ENCODE assay signal across 2 cellular contexts in the genomic region with DNA sequence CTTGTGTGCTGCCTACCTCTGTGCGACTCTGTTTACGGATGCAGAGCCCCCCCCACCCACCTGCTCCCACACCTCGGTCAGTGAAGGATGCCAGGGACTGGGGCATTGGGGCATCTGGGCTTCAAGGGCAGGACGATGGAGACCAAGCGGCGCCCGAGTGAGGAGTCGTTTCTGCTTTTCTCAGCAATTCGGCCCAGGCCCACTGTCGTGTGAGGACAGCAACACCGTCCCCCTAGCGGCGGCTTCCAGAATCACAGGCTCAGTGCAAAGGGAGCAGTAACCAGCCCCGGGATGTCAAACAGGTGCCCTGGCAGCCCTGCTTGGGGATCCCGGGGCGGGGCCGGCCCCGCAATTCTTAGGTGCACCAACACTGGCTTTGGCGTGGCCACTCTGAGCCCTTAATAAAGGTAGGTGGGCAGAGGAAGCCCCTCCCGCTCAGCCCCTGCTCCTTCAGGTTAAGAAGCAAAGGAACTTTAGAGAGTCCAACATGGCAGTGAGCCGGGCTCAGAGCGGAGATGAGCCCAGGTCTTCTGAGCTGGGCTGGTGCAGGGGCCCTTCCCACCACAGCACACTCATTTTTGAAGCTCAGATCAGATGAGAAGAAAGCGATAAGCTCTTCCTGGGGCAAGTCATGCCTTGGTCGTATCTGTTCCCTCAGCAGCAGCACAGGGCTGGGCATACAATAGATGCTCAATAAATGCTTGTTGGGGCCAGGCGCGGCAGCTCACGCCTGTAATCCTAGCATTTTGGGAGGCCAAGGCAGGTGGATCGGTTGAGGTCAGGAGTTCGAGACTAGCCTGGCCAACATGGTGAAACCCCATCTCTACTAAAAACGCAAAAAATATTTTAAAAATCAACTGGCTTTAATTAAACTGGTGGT.
TF ChIP-seq lines count a peak whose summit lies in the region.

No MANE protein-coding gene starts in this region.

TF ChIP-seq in HCT116, 20 proteins besides CTCF, POLR2A, EP300 and RAD21:
- no peak for TF ChIP-seq YY1 (IDR thresholded peaks at IDR 0.05; ENCODE audit: extremely low read depth, insufficient replicate concordance, low read depth, low read length)
- TF ChIP-seq, protein P1, sequence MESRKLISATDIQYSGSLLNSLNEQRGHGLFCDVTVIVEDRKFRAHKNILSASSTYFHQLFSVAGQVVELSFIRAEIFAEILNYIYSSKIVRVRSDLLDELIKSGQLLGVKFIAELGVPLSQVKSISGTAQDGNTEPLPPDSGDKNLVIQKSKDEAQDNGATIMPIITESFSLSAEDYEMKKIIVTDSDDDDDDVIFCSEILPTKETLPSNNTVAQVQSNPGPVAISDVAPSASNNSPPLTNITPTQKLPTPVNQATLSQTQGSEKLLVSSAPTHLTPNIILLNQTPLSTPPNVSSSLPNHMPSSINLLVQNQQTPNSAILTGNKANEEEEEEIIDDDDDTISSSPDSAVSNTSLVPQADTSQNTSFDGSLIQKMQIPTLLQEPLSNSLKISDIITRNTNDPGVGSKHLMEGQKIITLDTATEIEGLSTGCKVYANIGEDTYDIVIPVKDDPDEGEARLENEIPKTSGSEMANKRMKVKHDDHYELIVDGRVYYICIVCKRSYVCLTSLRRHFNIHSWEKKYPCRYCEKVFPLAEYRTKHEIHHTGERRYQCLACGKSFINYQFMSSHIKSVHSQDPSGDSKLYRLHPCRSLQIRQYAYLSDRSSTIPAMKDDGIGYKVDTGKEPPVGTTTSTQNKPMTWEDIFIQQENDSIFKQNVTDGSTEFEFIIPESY (IDR thresholded peaks at IDR 0.05; ENCODE audit: extremely low read depth, insufficient replicate concordance, low read length) = no peak
- TF ChIP-seq, protein P2, sequence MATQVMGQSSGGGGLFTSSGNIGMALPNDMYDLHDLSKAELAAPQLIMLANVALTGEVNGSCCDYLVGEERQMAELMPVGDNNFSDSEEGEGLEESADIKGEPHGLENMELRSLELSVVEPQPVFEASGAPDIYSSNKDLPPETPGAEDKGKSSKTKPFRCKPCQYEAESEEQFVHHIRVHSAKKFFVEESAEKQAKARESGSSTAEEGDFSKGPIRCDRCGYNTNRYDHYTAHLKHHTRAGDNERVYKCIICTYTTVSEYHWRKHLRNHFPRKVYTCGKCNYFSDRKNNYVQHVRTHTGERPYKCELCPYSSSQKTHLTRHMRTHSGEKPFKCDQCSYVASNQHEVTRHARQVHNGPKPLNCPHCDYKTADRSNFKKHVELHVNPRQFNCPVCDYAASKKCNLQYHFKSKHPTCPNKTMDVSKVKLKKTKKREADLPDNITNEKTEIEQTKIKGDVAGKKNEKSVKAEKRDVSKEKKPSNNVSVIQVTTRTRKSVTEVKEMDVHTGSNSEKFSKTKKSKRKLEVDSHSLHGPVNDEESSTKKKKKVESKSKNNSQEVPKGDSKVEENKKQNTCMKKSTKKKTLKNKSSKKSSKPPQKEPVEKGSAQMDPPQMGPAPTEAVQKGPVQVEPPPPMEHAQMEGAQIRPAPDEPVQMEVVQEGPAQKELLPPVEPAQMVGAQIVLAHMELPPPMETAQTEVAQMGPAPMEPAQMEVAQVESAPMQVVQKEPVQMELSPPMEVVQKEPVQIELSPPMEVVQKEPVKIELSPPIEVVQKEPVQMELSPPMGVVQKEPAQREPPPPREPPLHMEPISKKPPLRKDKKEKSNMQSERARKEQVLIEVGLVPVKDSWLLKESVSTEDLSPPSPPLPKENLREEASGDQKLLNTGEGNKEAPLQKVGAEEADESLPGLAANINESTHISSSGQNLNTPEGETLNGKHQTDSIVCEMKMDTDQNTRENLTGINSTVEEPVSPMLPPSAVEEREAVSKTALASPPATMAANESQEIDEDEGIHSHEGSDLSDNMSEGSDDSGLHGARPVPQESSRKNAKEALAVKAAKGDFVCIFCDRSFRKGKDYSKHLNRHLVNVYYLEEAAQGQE (IDR thresholded peaks at IDR 0.05; ENCODE audit: low read depth) = no peak
- TF ChIP-seq, protein P3, sequence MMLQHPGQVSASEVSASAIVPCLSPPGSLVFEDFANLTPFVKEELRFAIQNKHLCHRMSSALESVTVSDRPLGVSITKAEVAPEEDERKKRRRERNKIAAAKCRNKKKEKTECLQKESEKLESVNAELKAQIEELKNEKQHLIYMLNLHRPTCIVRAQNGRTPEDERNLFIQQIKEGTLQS (IDR thresholded peaks at IDR 0.05) = no peak
- TF ChIP-seq ZNF274 (IDR thresholded peaks at IDR 0.05; ENCODE audit: low read depth, low read length) = no peak
- TF ChIP-seq ZFX (IDR thresholded peaks at IDR 0.05) = no peak
- no peak for TF ChIP-seq SRF (IDR thresholded peaks at IDR 0.05; ENCODE audit: low read depth)

TF ChIP-seq in HepG2, 621 proteins besides CTCF, POLR2A, EP300 and RAD21:
- TF ChIP-seq BRD4 (CRISPR knock-in tag; IDR thresholded peaks at IDR 0.05) (no peak), PITX1 (CRISPR knock-in tag; IDR thresholded peaks at IDR 0.05) (no peak), ZNF570 (CRISPR knock-in tag; IDR thresholded peaks at IDR 0.05; ENCODE audit: borderline replicate concordance) (no peak), XRCC5 (optimal IDR thresholded peaks at IDR 0.05; ENCODE audit: low read length) (peak; percentile 94), ATF7-NPFF (CRISPR knock-in tag; IDR thresholded peaks at IDR 0.05; ENCODE audit: low read depth) (0 out of 2 replicates have a peak, but pooled peaks have one; percentile 24), STAG1 (CRISPR knock-in tag; IDR thresholded peaks at IDR 0.05) (peak; percentile 63), ZKSCAN1 (IDR thresholded peaks at IDR 0.05; ENCODE audit: low read length) (0 out of 2 replicates have a peak, but pooled peaks have one; percentile 13), FOXM1 (CRISPR knock-in tag; IDR thresholded peaks at IDR 0.05) (no peak), HHEX (CRISPR knock-in tag; IDR thresholded peaks at IDR 0.05) (no peak), HNRNPLL (IDR thresholded peaks at IDR 0.05; ENCODE audit: low read depth, low read length, poor library complexity, severe bottlenecking) (peak; percentile 20), PCBP1 (IDR thresholded peaks at IDR 0.05; ENCODE audit: borderline replicate concordance, low read depth, low read length) (0 out of 2 replicates have a peak, but pooled peaks have one; percentile 58), ZNF101 (CRISPR knock-in tag; IDR thresholded peaks at IDR 0.05; ENCODE audit: borderline replicate concordance, low read depth) (no peak), HDAC2 (CRISPR knock-in tag; IDR thresholded peaks at IDR 0.05) (no peak), SP2 (CRISPR knock-in tag; IDR thresholded peaks at IDR 0.05) (no peak), SMC3 (IDR thresholded peaks at IDR 0.05; ENCODE audit: low read length) (peak; percentile 43; the same call in 1 of the 2 replicates), ZNF572 (CRISPR knock-in tag; IDR thresholded peaks at IDR 0.05) (no peak), ZNF543 (CRISPR knock-in tag; IDR thresholded peaks at IDR 0.05) (no peak), ZFX (CRISPR knock-in tag; IDR thresholded peaks at IDR 0.05; ENCODE audit: low read depth) (peak; percentile 54; the same call in 1 of the 2 replicates), ZNF724P (CRISPR knock-in tag; IDR thresholded peaks at IDR 0.05; ENCODE audit: borderline replicate concordance) (0 out of 2 replicates have a peak, but pooled peaks have one; percentile 28), FOSL2 (CRISPR knock-in tag; IDR thresholded peaks at IDR 0.05) (no peak), MAFK (conservative IDR thresholded peaks at IDR 0.05 in 1 of 2, IDR thresholded peaks at IDR 0.05 in 1 of 2; ENCODE audit: low read length in 2 of 2) (peak; percentile 60 to 79), MAFF (IDR thresholded peaks at IDR 0.05; ENCODE audit: low read depth, low read length) (peak; percentile 66)
- TF ChIP-seq, protein P4, sequence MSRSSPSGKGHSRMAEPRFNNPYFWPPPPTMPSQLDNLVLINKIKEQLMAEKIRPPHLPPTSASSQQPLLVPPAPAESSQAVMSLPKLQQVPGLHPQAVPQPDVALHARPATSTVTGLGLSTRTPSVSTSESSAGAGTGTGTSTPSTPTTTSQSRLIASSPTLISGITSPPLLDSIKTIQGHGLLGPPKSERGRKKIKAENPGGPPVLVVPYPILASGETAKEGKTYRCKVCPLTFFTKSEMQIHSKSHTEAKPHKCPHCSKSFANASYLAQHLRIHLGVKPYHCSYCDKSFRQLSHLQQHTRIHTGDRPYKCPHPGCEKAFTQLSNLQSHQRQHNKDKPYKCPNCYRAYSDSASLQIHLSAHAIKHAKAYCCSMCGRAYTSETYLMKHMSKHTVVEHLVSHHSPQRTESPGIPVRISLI (CRISPR knock-in tag; IDR thresholded peaks at IDR 0.05; ENCODE audit: borderline replicate concordance) = no peak
- TF ChIP-seq, protein P5, sequence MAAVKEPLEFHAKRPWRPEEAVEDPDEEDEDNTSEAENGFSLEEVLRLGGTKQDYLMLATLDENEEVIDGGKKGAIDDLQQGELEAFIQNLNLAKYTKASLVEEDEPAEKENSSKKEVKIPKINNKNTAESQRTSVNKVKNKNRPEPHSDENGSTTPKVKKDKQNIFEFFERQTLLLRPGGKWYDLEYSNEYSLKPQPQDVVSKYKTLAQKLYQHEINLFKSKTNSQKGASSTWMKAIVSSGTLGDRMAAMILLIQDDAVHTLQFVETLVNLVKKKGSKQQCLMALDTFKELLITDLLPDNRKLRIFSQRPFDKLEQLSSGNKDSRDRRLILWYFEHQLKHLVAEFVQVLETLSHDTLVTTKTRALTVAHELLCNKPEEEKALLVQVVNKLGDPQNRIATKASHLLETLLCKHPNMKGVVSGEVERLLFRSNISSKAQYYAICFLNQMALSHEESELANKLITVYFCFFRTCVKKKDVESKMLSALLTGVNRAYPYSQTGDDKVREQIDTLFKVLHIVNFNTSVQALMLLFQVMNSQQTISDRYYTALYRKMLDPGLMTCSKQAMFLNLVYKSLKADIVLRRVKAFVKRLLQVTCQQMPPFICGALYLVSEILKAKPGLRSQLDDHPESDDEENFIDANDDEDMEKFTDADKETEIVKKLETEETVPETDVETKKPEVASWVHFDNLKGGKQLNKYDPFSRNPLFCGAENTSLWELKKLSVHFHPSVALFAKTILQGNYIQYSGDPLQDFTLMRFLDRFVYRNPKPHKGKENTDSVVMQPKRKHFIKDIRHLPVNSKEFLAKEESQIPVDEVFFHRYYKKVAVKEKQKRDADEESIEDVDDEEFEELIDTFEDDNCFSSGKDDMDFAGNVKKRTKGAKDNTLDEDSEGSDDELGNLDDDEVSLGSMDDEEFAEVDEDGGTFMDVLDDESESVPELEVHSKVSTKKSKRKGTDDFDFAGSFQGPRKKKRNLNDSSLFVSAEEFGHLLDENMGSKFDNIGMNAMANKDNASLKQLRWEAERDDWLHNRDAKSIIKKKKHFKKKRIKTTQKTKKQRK (IDR thresholded peaks at IDR 0.05; ENCODE audit: low read length) = no peak
- TF ChIP-seq, protein P6, sequence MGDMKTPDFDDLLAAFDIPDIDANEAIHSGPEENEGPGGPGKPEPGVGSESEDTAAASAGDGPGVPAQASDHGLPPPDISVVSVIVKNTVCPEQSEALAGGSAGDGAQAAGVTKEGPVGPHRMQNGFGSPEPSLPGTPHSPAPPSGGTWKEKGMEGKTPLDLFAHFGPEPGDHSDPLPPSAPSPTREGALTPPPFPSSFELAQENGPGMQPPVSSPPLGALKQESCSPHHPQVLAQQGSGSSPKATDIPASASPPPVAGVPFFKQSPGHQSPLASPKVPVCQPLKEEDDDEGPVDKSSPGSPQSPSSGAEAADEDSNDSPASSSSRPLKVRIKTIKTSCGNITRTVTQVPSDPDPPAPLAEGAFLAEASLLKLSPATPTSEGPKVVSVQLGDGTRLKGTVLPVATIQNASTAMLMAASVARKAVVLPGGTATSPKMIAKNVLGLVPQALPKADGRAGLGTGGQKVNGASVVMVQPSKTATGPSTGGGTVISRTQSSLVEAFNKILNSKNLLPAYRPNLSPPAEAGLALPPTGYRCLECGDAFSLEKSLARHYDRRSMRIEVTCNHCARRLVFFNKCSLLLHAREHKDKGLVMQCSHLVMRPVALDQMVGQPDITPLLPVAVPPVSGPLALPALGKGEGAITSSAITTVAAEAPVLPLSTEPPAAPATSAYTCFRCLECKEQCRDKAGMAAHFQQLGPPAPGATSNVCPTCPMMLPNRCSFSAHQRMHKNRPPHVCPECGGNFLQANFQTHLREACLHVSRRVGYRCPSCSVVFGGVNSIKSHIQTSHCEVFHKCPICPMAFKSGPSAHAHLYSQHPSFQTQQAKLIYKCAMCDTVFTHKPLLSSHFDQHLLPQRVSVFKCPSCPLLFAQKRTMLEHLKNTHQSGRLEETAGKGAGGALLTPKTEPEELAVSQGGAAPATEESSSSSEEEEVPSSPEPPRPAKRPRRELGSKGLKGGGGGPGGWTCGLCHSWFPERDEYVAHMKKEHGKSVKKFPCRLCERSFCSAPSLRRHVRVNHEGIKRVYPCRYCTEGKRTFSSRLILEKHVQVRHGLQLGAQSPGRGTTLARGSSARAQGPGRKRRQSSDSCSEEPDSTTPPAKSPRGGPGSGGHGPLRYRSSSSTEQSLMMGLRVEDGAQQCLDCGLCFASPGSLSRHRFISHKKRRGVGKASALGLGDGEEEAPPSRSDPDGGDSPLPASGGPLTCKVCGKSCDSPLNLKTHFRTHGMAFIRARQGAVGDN (CRISPR knock-in tag; IDR thresholded peaks at IDR 0.05) = peak; percentile 31; the same call in 1 of the 2 replicates
